8 cellular contexts compared by ENCODE assay signal in the genomic region with DNA sequence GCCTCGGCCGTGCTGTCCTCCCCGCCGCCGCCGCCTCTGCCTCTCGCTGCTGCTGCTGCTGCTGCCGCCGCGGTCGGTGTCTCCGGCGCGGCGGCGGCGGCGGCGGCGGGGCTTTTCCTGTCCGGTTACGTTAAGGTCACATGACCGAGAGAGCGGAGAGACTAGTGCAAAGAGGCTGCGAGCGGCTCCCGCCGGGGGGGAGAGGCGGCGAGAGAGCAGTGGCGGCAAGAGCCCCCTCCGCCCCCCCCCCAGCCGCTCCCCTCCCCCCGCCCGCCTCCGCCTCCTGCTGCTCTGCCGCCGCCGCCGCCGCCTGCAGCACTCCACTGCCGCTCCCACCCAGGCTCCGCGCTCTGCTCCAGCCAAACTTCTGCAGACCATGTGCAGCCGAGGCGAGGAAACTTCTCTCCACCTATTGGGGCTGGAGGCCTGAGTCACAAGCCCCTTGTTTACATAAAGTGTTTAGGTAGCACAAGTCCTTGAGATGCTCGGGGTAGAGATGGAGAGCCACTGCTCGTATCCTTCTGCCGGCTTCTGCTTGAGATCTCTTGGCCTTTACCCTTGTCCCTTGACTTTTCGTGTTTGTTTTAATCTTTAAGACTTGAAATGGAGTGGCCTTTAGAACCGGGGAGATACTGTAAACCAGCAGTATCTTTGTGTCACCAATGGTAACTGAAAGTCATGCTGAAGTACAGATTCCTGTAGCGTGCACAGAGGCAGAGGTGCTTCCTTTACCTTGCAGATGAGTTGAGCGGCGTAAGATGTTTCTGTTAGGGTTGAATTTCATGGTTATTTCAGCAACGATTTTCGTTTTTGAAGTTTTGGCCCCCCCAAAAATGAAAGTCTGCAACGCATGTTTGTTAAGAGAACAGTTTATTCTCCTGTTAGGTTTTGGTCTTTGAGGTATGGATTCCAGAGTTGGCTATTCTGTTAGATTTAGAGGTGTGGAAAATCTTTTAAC. TPM values are rescaled to one million over a fixed set of nuclear protein-coding genes. Genes with fewer than 3 reads are reported as not detected.
DNase-seq lines count a peak whose midpoint lies in the region; ATAC-seq and TF ChIP-seq lines count a peak whose summit lies in the region.

A gene with protein sequence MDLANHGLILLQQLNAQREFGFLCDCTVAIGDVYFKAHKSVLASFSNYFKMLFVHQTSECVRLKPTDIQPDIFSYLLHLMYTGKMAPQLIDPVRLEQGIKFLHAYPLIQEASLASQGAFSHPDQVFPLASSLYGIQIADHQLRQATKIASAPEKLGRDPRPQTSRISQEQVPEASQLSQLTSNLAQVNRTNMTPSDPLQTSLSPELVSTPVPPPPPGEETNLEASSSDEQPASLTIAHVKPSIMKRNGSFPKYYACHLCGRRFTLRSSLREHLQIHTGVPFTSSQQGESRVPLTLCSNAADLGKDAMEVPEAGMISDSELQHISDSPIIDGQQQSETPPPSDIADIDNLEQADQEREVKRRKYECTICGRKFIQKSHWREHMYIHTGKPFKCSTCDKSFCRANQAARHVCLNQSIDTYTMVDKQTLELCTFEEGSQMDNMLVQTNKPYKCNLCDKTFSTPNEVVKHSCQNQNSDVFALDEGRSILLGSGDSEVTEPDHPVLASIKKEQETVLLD (minus strand): TSS at position 89 of the 958 bp plus-strand sequence. CDS start 17,922 bp downstream, outside the sequence.

- in situ Hi-C loops in GM13976 (cut with MboI; ENCODE audit: low sequenced_read_pairs, unreplicated experiment) = no loop called here

- no peak for TF ChIP-seq CTCF in GM13976 (IDR thresholded peaks at IDR 0.05; ENCODE audit: borderline replicate concordance, control extremely low read depth, extremely low read depth, insufficient read depth, missing control alignments)

- ATAC-seq in HG02870 (IDR thresholded peaks at IDR 0.05; ENCODE audit: unreplicated experiment) = peak; percentile 14
- ATAC-seq in left colon = peak; percentile 12

- DNase-seq in GM13976 (ENCODE audit: low spot score) (peak; percentile 76), NCI-H446 treated with DMSO at 0.1 percent for 48 hours (lab: John Stamatoyannopoulos, UW) (peak; percentile 67), left colon (peak; percentile 75 to 81), GM19238 (ENCODE audit: insufficient read length, low spot score) (no peak)
- DNase-seq in activated CD4-positive, alpha-beta T cell treated with anti-CD3 and anti-CD28 coated beads for 4 hours = peak; percentile 47 to 68
- DNase-seq in stimulated activated CD4-positive, alpha-beta T cell treated with anti-CD3 and anti-CD28 coated beads, Interleukin-1b, Interleukin-23, amount 100 ng/mL, for 24 hours (ENCODE audit: low read depth in 4 of 4, low spot score in 1 of 4) = peak; percentile 28 to 47 (median 34)

- intact Hi-C loops in left colon (cut with DNase I, micrococcal nuclease) = no loop called here

- H3K27ac ChIP-seq in cingulate gyrus (ENCODE audit: low read depth, low read length) = peak within 1 kb of the TSS; percentile 98

RNA-seq across cellular contexts. Expression of the gene that starts here (rescaled TPM):
- 10 to 100 TPM in 1 of 2 donors, 1 to 10 TPM in 1; 9.9 to 10.8 TPM for total RNA-seq in left colon
